ENCODE assay signal across 21 cellular contexts in genomic region chr12:78271546-78271945, GRCh38.
"Had no signal": no experiment of that assay in that cellular context is flagged by ENCODE, and none has a peak within 500 bp of the region (broad histone marks: within the 10 kb centered on the region; RNA-seq: fewer than 3 reads in every experiment).

No MANE protein-coding gene starts in this region.

- H3K27ac Mint-ChIP-seq: activated B cell treated with CpG ODN at 0.5 μM for 24 hours; activated CD4-positive, alpha-beta memory T cell treated with anti-CD3 and anti-CD28 coated beads for 36 hours; activated T-helper 1 cell treated with anti-CD3 and anti-CD28 coated beads, Interleukin-12 subunit alpha, Interleukin-12 subunit beta, Interleukin-2, Interleukin-4 antibody, amounts not matched to agents 30 ng/mL and 10 ng/mL and 1 ng/mL, durations not matched to agents 14 hours and 24 hours and 36 hours; effector memory CD8-positive, alpha-beta T cell; immature natural killer cell; naive thymus-derived CD4-positive, alpha-beta T cell; neural progenitor cell; progenitor cell of endocrine pancreas; T-cell had no signal

- H3K9me3 ChIP-seq: body of pancreas, transverse colon, uterus had no signal

- H3K4me3 Mint-ChIP-seq: activated B cell treated with CpG ODN at 0.5 μM for 24 hours; activated CD4-positive, alpha-beta memory T cell treated with anti-CD3 and anti-CD28 coated beads for 36 hours; activated T-helper 1 cell treated with anti-CD3 and anti-CD28 coated beads, Interleukin-12 subunit alpha, Interleukin-12 subunit beta, Interleukin-2, Interleukin-4 antibody, amounts not matched to agents 30 ng/mL and 10 ng/mL and 1 ng/mL, durations not matched to agents 14 hours and 24 hours and 36 hours; effector memory CD8-positive, alpha-beta T cell; immature natural killer cell; naive thymus-derived CD4-positive, alpha-beta T cell; neural progenitor cell; T-cell had no signal

- H3K4me1 Mint-ChIP-seq: activated B cell treated with CpG ODN at 0.5 μM for 24 hours; immature natural killer cell; naive thymus-derived CD4-positive, alpha-beta T cell; neural progenitor cell; T-cell had no signal

- H3K9ac ChIP-seq: neural progenitor cell had no signal

- DNase-seq: activated B cell treated with CpG ODN at 0.5 μM for 24 hours; activated CD4-positive, alpha-beta memory T cell treated with anti-CD3 and anti-CD28 coated beads for 36 hours; activated CD4-positive, alpha-beta T cell treated with anti-CD3 and anti-CD28 coated beads for 4 hours; activated gamma-delta T cell treated with Interleukin-2 at 50 U/mL for 16 hours; activated T-cell treated with anti-CD3 and anti-CD28 coated beads for 4 hours; amniotic stem cell; body of pancreas; dermis blood vessel endothelial cell; effector memory CD8-positive, alpha-beta T cell; immature natural killer cell; mesenchymal stem cell; naive thymus-derived CD4-positive, alpha-beta T cell; stimulated activated CD4-positive, alpha-beta T cell treated with anti-CD3 and anti-CD28 coated beads, Interleukin-2, amount 100 ng/mL, for 24 hours; stimulated activated naive CD8-positive, alpha-beta T cell treated with anti-CD3 and anti-CD28 coated beads, Interleukin-15, Interleukin-2, amounts not matched to agents 100 U/mL and 50 U/mL, for 24 hours; T-cell; T-helper 9 cell; transverse colon; uterus had no signal

- H3K27me3 ChIP-seq: body of pancreas, neural progenitor cell, transverse colon, uterus had no signal

- H3K36me3 ChIP-seq: neural progenitor cell, transverse colon, uterus had no signal

- H3K4me3 ChIP-seq: body of pancreas, neural progenitor cell, transverse colon, uterus had no signal

- H3K9me3 Mint-ChIP-seq: neural progenitor cell had no signal

- H3K4me2 ChIP-seq: neural progenitor cell had no signal

- H2AFZ ChIP-seq: neural progenitor cell had no signal

- H3K27ac ChIP-seq: body of pancreas, neural progenitor cell, transverse colon, uterus had no signal

- H3K27me3 Mint-ChIP-seq: activated B cell treated with CpG ODN at 0.5 μM for 24 hours; activated CD4-positive, alpha-beta memory T cell treated with anti-CD3 and anti-CD28 coated beads for 36 hours; effector memory CD8-positive, alpha-beta T cell; naive thymus-derived CD4-positive, alpha-beta T cell; progenitor cell of endocrine pancreas; T-cell had no signal

- H3K4me1 ChIP-seq: body of pancreas, neural progenitor cell, uterus had no signal

- H3K36me3 Mint-ChIP-seq: activated CD4-positive, alpha-beta memory T cell treated with anti-CD3 and anti-CD28 coated beads for 36 hours; immature natural killer cell; naive thymus-derived CD4-positive, alpha-beta T cell; neural progenitor cell; T-cell had no signal
